In the genomic region with DNA sequence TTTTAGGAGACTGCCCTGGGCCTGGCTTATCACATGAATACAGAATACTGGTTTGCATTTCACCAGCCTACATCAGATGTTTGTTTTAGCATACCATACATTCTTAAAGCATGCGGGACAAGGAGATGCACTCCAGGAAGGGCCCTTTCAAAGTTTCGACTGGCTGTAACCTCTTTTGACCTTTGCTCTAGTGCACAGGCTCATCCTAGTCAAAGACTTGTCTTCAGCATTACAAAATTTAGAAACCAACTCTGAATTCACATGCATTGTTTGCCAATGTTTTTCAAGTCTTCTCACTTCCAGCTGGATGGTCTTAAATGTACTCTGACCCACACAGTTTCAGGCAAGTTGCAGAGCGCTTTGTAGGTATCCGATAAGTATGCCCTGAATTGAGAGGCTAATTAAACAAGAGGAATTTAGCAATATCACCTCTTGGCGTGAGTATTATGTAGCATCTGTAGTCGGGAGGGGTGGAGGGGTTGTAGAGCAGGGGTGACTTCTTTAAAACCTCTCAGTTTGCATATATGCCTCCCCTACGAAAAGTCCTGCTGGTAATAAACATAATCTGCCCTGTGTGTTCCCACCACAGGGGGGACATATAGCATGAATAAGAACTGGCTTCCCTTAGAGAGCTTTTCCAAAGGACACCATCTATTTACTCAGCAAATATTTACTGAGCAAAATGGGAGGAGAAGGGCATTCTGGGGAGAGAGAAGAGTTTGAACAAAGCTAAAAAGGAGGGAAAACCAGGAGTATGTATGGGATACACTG, we compare ENCODE assay signal across 8 cellular contexts. TPM values are rescaled to one million over a fixed set of nuclear protein-coding genes. Genes with fewer than 3 reads are reported as not detected.
DNase-seq lines count a peak whose midpoint lies in the region; ATAC-seq and TF ChIP-seq lines count a peak whose summit lies in the region.

No MANE protein-coding gene starts in this region.

- TF ChIP-seq CTCF in AG09309 (IDR thresholded peaks at IDR 0.05; ENCODE audit: control insufficient read depth, insufficient read depth, low read depth, low read length, missing control alignments) (no peak), Loucy (conservative IDR thresholded peaks at IDR 0.05; ENCODE audit: low read length) (peak; percentile 25; the same call in 1 of the 2 replicates), lower leg skin (IDR thresholded peaks at IDR 0.05) (no peak)

- H3K9me2 ChIP-seq in Loucy (replicated peaks; ENCODE audit: low read depth, low read length): no peaks in the 10 kb centered on the region

- H3K4me3 ChIP-seq in AG09309 (ENCODE audit: control insufficient read depth, low read depth, low read length) (no peak overlapping the region), Loucy (ENCODE audit: low read length, poor library complexity, severe bottlenecking) (no peak overlapping the region), adipocyte (ENCODE audit: low read length) (peak overlapping the region; percentile 12), lower leg skin (ENCODE audit: low read depth, poor library complexity, severe bottlenecking) (no peak overlapping the region)

- peaks cover 0 to 6% (median 0%) of the 10 kb centered on the region in 9 donors for H3K9me3 Mint-ChIP-seq in naive thymus-derived CD8-positive, alpha-beta T cell

- H3K27me3 ChIP-seq in Loucy (ENCODE audit: insufficient read depth, low read length, poor library complexity, severe bottlenecking): no peaks in the 10 kb centered on the region
- H3K27me3 ChIP-seq in adipocyte (replicated peaks; ENCODE audit: control insufficient read depth, insufficient read depth, low read length): no peaks in the 10 kb centered on the region

- WGBS in lower leg skin, 2 donors: 60 to 62% methylated on average over 7 of the region's 7 CpGs

- H2AFZ ChIP-seq in Loucy (ENCODE audit: low read length): peak overlapping the region; percentile 52

- H3K9me3 ChIP-seq in Loucy (ENCODE audit: insufficient read depth, low read depth, low read length): no peaks in the 10 kb centered on the region
- H3K9me3 ChIP-seq in adipocyte (ENCODE audit: control insufficient read depth, low read length): no peaks in the 10 kb centered on the region

- H3K4me1 ChIP-seq in Loucy (ENCODE audit: insufficient read depth, low read length, poor library complexity, severe bottlenecking) (no peaks in the 10 kb centered on the region), adipocyte (ENCODE audit: control insufficient read depth, insufficient read depth, low read length) (peaks cover 26% of the 10 kb centered on the region)

- H3F3A ChIP-seq in Loucy (ENCODE audit: low read depth): no peaks in the 10 kb centered on the region

- H3K4me2 ChIP-seq in Loucy (ENCODE audit: low read depth, low read length, poor library complexity, severe bottlenecking): no peak overlapping the region

- peak overlapping the region in 1 of 10 donors; percentile 26 for H3K27ac Mint-ChIP-seq in naive thymus-derived CD8-positive, alpha-beta T cell

- H3K9ac ChIP-seq in Loucy (ENCODE audit: low read depth, low read length, poor library complexity, severe bottlenecking) (no peak overlapping the region), adipocyte (ENCODE audit: low read length) (peak overlapping the region; percentile 45)

- intact Hi-C loops in lower leg skin (cut with DNase I; ENCODE audit: low total_unique reads): no loop called here

- peak; percentile 39 for DNase-seq in AG09309 (ENCODE audit: low read depth)
- DNase-seq in adipocyte (ENCODE audit: low read depth): peak; percentile 83
- DNase-seq in left lobe of liver (ENCODE audit: low spot score): peak; percentile 67
- no peak for DNase-seq in naive thymus-derived CD8-positive, alpha-beta T cell
- DNase-seq in lower leg skin (ENCODE audit: low spot score in 2 of 2): no peak
- DNase-seq in central memory CD4-positive, alpha-beta T cell: no peak

- H3K27me3 Mint-ChIP-seq in naive thymus-derived CD8-positive, alpha-beta T cell: peaks cover 7 to 23% (median 11%) of the 10 kb centered on the region in 5 donors

- H3K79me2 ChIP-seq in Loucy (ENCODE audit: insufficient read depth, low read length): no peaks in the 10 kb centered on the region

- H3K4me3 Mint-ChIP-seq in naive thymus-derived CD8-positive, alpha-beta T cell: no peak overlapping the region

- H3K4me1 Mint-ChIP-seq in naive thymus-derived CD8-positive, alpha-beta T cell: no peaks in the 10 kb centered on the region

- TF ChIP-seq POLR2A in lower leg skin (IDR thresholded peaks at IDR 0.05): no peak

- peaks cover 0 to 3% (median 0%) of the 10 kb centered on the region in 3 donors for H3K36me3 Mint-ChIP-seq in naive thymus-derived CD8-positive, alpha-beta T cell

- POLR2A ChIA-PET in naive thymus-derived CD8-positive, alpha-beta T cell (lab: Charles Lee): interaction anchor here (0.5 kb wide), 1 partner anchor 935 kb away, joined by 3 read pairs; no protein-coding TSS in a partner anchor

- ATAC-seq in left lobe of liver (peak; percentile 80), GM18519 (IDR thresholded peaks at IDR 0.05; ENCODE audit: low FRiP score, unreplicated experiment) (no peak)
- no peak for ATAC-seq in naive thymus-derived CD8-positive, alpha-beta T cell

- no peaks in the 10 kb centered on the region for H4K20me1 ChIP-seq in Loucy (ENCODE audit: insufficient read depth, low read length, poor library complexity, severe bottlenecking)

- no peaks in the 10 kb centered on the region for H3K36me3 ChIP-seq in Loucy (ENCODE audit: insufficient read depth, low read length)
- H3K36me3 ChIP-seq in adipocyte (ENCODE audit: control insufficient read depth, insufficient read depth, low read length, severe bottlenecking): no peaks in the 10 kb centered on the region

RNA-seq across cellular contexts. Expression of a gene that starts 24.4 kb away (rescaled TPM):
- total RNA-seq in left lobe of liver (59.9 TPM), lower leg skin (10 to 100 TPM; 42.3 to 54.4 (median 47.8) TPM)
- 10 to 100 TPM; 37.8 to 38.1 TPM for total RNA-seq in naive thymus-derived CD8-positive, alpha-beta T cell
- 10 to 100 TPM; 36.8 to 38.6 (median 38.1) TPM for polyA plus RNA-seq in naive thymus-derived CD8-positive, alpha-beta T cell

RNA-seq across cellular contexts. Expression of a gene that starts 49.5 kb away (rescaled TPM):
- total RNA-seq in left lobe of liver: 12.5 TPM
- under 1 TPM; 0.27 to 0.44 TPM for total RNA-seq in naive thymus-derived CD8-positive, alpha-beta T cell
- 1 to 10 TPM in 2 of 3 donors, under 1 TPM in 1; 0.68 to 1.6 (median 1.1) TPM for polyA plus RNA-seq in naive thymus-derived CD8-positive, alpha-beta T cell
- 10 to 100 TPM in 3 of 4 donors, 1 to 10 TPM in 1; 9.7 to 41.9 (median 22.0) TPM for total RNA-seq in lower leg skin

Comparison
In these comparisons a context has a peak if more than half of its experiments do, and no peak if none do; other contexts are left out.
1. DNase-seq: peak in AG09309 (single experiment), adipocyte (single experiment) and left lobe of liver (single experiment); none in naive thymus-derived CD8-positive, alpha-beta T cell (0 of 10), lower leg skin (0 of 2) and central memory CD4-positive, alpha-beta T cell (single experiment).